In genomic region chr2:219543596-219544358, GRCh38 we compare ENCODE assay signal across 8 cellular contexts. TPM values are rescaled to one million over a fixed set of nuclear protein-coding genes. Genes with fewer than 3 reads are reported as not detected.
DNase-seq lines count a peak whose midpoint lies in the region; ATAC-seq and TF ChIP-seq lines count a peak whose summit lies in the region.

CHPF (minus strand) TSS chr2:219543809; CDS start chr2:219543538, 271 bp downstream.
TMEM198 (plus strand) TSS chr2:219544028; CDS start chr2:219544728, 700 bp downstream.

- POLR2A ChIA-PET in Panc1 (lab: Charles Lee), result no interaction called here

- no peak for TF ChIP-seq CTCF in Panc1 (IDR thresholded peaks at IDR 0.05)

- H3K9ac ChIP-seq in muscle layer of colon (ENCODE audit: low read length), result peak within 1 kb of the TSS; percentile 61

- H3K27ac ChIP-seq in Panc1 (ENCODE audit: low read length) (no peak within 1 kb of the TSS; the same call in 1 of the 2 replicates), muscle layer of colon (ENCODE audit: low read depth, low read length) (peak within 1 kb of the TSS; percentile 80)

- CTCF ChIA-PET in Panc1 (lab: Charles Lee), result no interaction called here

- H3K9me3 ChIP-seq in Panc1 (ENCODE audit: control insufficient read depth, insufficient read depth, low read depth, low read length) (no peaks in the 10 kb centered on the region), muscle layer of colon (ENCODE audit: low read length) (no peaks in the 10 kb centered on the region)

- H3K27ac Mint-ChIP-seq in activated T-cell treated with anti-CD3 and anti-CD28 coated beads, Interleukin-2, amount 50 U/mL, for 72 hours, result peak within 1 kb of the TSS; percentile 83

- DNase-seq in DMS53 treated with DMSO at 0.1 percent for 48 hours (lab: John Stamatoyannopoulos, UW; ENCODE audit: unreplicated experiment) (peak; percentile 89), KG1 (lab: John Stamatoyannopoulos, UW) (peak; percentile 58), Panc1 (ENCODE audit: low read depth, low spot score) (peak; percentile 86)
- peak; percentile 97 to 98 for DNase-seq in activated T-cell treated with anti-CD3 and anti-CD28 coated beads, Interleukin-2, amount 50 U/mL, for 72 hours
- peak; percentile 79 to 82 for DNase-seq in stimulated activated CD8-positive, alpha-beta memory T cell treated with anti-CD3 and anti-CD28 coated beads, Interleukin-7, amount 100 ng/mL, for 1 hour (ENCODE audit: low read depth in 2 of 2)

- intact Hi-C loops in Panc1 (cut with micrococcal nuclease; ENCODE audit: unreplicated experiment), result loop anchor here (2.0 to 5.0 kb wide), 2 partner anchors 84 to 145 kb away; partner anchors contain the start of gene SLC4A3

- H3K4me1 Mint-ChIP-seq in activated T-cell treated with anti-CD3 and anti-CD28 coated beads, Interleukin-2, amount 50 U/mL, for 72 hours (ENCODE audit: low read depth), result peaks cover 20% of the 10 kb centered on the region

- peak within 1 kb of the TSS; percentile 85 to 96 for H3K4me3 Mint-ChIP-seq in activated T-cell treated with anti-CD3 and anti-CD28 coated beads, Interleukin-2, amount 50 U/mL, for 72 hours

- peaks cover 9% of the 10 kb centered on the region; the same call in 1 of the 2 replicates for H3K4me1 ChIP-seq in Panc1 (ENCODE audit: control insufficient read depth, insufficient read depth, low read length)
- peaks cover 23% of the 10 kb centered on the region for H3K4me1 ChIP-seq in muscle layer of colon (ENCODE audit: insufficient read depth, low read length)

- in situ Hi-C loops in Panc1 (cut with HindIII; ENCODE audit: low pct_unique_long_range_greater_than_20kb, low sequenced_read_pairs), result no loop called here

- H3K4me3 ChIP-seq in Panc1 (ENCODE audit: low read depth in 2 of 2, low read length in 2 of 2), result peak within 1 kb of the TSS; percentile 62 to 70
- peak within 1 kb of the TSS; percentile 58 to 78 for H3K4me3 ChIP-seq in muscle layer of colon (ENCODE audit: low read depth in 1 of 2, low read length in 2 of 2)

- no peaks in the 10 kb centered on the region for H3K9me3 Mint-ChIP-seq in activated T-cell treated with anti-CD3 and anti-CD28 coated beads, Interleukin-2, amount 50 U/mL, for 72 hours

- H3K36me3 ChIP-seq in Panc1 (ENCODE audit: control insufficient read depth, insufficient read depth, low read length) (0 out of 2 replicates have a peak, but pooled peaks cover 2% of the 10 kb centered on the region), muscle layer of colon (ENCODE audit: insufficient read depth, low read length) (peaks cover 15% of the 10 kb centered on the region)

- BruUV-seq in Panc1 (replicated peaks; lab: Mats Ljungman, UMichigan), result no TSS peak

- ATAC-seq in GM21737 (IDR thresholded peaks at IDR 0.05; ENCODE audit: unreplicated experiment) (peak; percentile 61), Panc1 (peak; percentile 90), esophagus mucosa (peak; percentile 92)
- peak; percentile 84 to 85 for ATAC-seq in activated T-cell treated with anti-CD3 and anti-CD28 coated beads, Interleukin-2, amount 50 U/mL, for 72 hours (replicated peaks in 1 of 2)

- peaks cover 20% of the 10 kb centered on the region for H3K27me3 Mint-ChIP-seq in activated T-cell treated with anti-CD3 and anti-CD28 coated beads, Interleukin-2, amount 50 U/mL, for 72 hours (ENCODE audit: low read depth)

- H3K36me3 Mint-ChIP-seq in activated T-cell treated with anti-CD3 and anti-CD28 coated beads, Interleukin-2, amount 50 U/mL, for 72 hours (ENCODE audit: insufficient read depth in 2 of 2), result peaks cover 0 to 2% of the 10 kb centered on the region in 2 donors

- H3K27me3 ChIP-seq in Panc1 (ENCODE audit: control insufficient read depth, insufficient read depth, low read length), result no peaks in the 10 kb centered on the region
- H3K27me3 ChIP-seq in muscle layer of colon (ENCODE audit: control insufficient read depth in 1 of 2, insufficient read depth in 2 of 2, low read length in 2 of 2), result no peaks in the 10 kb centered on the region

RNA-seq across cellular contexts. Expression of gene CHPF, which starts in this region (rescaled TPM):
- 17.5 TPM for total RNA-seq in Panc1 (2021; ENCODE audit: unreplicated experiment)
- polyA plus RNA-seq in Panc1 (2012; ENCODE audit: insufficient read length), result 30.7 TPM
- total RNA-seq in activated T-cell treated with anti-CD3 and anti-CD28 coated beads, Interleukin-2, amount 50 U/mL, for 72 hours, result 10 to 100 TPM; 24.7 to 25.5 TPM
- 27.1 TPM for total RNA-seq in esophagus mucosa

RNA-seq across cellular contexts. Expression of gene TMEM198, which starts in this region (rescaled TPM):
- 2.3 TPM for total RNA-seq in Panc1 (2021; ENCODE audit: unreplicated experiment)
- 3.5 TPM for polyA plus RNA-seq in Panc1 (2012; ENCODE audit: insufficient read length)
- 1 to 10 TPM; 4.5 to 5.3 TPM for total RNA-seq in activated T-cell treated with anti-CD3 and anti-CD28 coated beads, Interleukin-2, amount 50 U/mL, for 72 hours
- 1.2 TPM for total RNA-seq in esophagus mucosa
